In the genomic region with DNA sequence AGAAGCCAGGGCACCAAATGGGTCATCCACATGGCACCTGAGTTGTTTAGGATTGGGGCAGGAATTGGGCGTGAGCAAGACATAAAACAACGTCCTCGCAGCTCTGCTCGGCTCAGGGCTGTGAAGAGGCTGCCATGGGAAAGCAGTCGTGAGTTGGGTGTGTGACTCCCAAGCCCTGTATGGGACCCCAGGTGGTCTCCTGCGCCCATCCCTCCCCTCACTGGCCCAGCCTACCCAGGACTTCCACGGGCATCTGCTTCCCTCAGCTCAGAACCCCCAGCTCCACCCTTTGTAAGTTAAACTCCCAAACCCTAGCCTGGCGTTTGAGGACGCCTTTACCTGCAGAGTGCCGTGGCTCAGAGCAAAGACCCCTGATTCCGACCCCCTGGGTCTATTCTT, we compare ENCODE assay signal across 24 cellular contexts.
"Had no signal": no experiment of that assay in that cellular context is flagged by ENCODE, and none has a peak within 500 bp of the region (broad histone marks: within the 10 kb centered on the region; RNA-seq: fewer than 3 reads in every experiment).

No MANE protein-coding gene starts in this region.

- H3K4me1 ChIP-seq: prostate gland had no signal

- H3K27ac ChIP-seq: ovary, prostate gland had no signal

- DNase-seq: activated CD4-positive, alpha-beta T cell treated with anti-CD3 and anti-CD28 coated beads for 48 hours; activated CD4-positive, alpha-beta T cell treated with anti-CD3 and anti-CD28 coated beads, Interleukin-2, amount 50 U/mL, for 48 hours; activated CD8-positive, alpha-beta memory T cell treated with anti-CD3 and anti-CD28 coated beads for 24 hours; activated effector memory CD4-positive, alpha-beta T cell treated with Interleukin-2 at 50 U/mL for 16 hours; activated naive CD4-positive, alpha-beta T cell treated with Interleukin-2 at 50 U/mL for 16 hours; activated naive CD8-positive, alpha-beta T cell treated with anti-CD3 and anti-CD28 coated beads for 36 hours; adrenal gland; body of pancreas; effector memory CD8-positive, alpha-beta T cell; heart right ventricle; kidney glomerular epithelial cell; midbrain; ovary; retina; stimulated activated CD4-positive, alpha-beta T cell treated with anti-CD3 and anti-CD28 coated beads, Interleukin-12 subunit alpha, Interleukin-12 subunit beta, amount 100 ng/mL, for 4 hours; stimulated activated CD4-positive, alpha-beta T cell treated with anti-CD3 and anti-CD28 coated beads, Interleukin-4, amount 100 ng/mL, for 1 hour; stimulated activated naive CD8-positive, alpha-beta T cell treated with anti-CD3 and anti-CD28 coated beads, Interleukin-15, Interleukin-2, amounts not matched to agents 100 U/mL and 50 U/mL, for 24 hours; T-cell; testis; transverse colon had no signal

- H3K36me3 ChIP-seq: adrenal gland, heart right ventricle, left lung, neutrophil, ovary, prostate gland, transverse colon had no signal

- H3K9me3 ChIP-seq: adrenal gland, body of pancreas, heart right ventricle, left lung, neutrophil, ovary, prostate gland, testis, transverse colon had no signal

- ATAC-seq: body of pancreas; effector memory CD8-positive, alpha-beta T cell; left lung; naive thymus-derived CD8-positive, alpha-beta T cell; stimulated activated naive CD8-positive, alpha-beta T cell treated with anti-CD3 and anti-CD28 coated beads, Interleukin-15, Interleukin-2, amounts not matched to agents 100 U/mL and 50 U/mL, for 24 hours; T-cell had no signal

- H3K4me3 ChIP-seq: adrenal gland, body of pancreas, heart right ventricle, left lung, ovary, prostate gland, testis, transverse colon had no signal

- H3K27me3 ChIP-seq: adrenal gland, body of pancreas, heart right ventricle, left lung, neutrophil, ovary, testis, transverse colon had no signal
